20 cellular contexts compared by ENCODE assay signal in genomic region chr18:58511306-58511705, GRCh38.
"Had no signal": no experiment of that assay in that cellular context is flagged by ENCODE, and none has a peak within 500 bp of the region (broad histone marks: within the 10 kb centered on the region; RNA-seq: fewer than 3 reads in every experiment).

No MANE protein-coding gene starts in this region.

- H3K27ac ChIP-seq: dorsolateral prefrontal cortex, epithelial cell of prostate, esophagus squamous epithelium, foreskin keratinocyte, neutrophil, spleen, tibial artery, upper lobe of right lung, vagina had no signal

- H3K4me3 Mint-ChIP-seq: naive B cell; nephron progenitor cell; stimulated activated memory B cell treated with anti-CD40 and anti-IgM and Interleukin-4, amounts not matched to agents 10 μg/mL and 1 μg/mL and 100 μg/mL, for 72 hours; stimulated activated naive CD8-positive, alpha-beta T cell treated with anti-CD3 and anti-CD28 coated beads, Interleukin-15, Interleukin-2, amounts not matched to agents 100 ng/mL and 50 ng/mL, for 24 hours had no signal

- ATAC-seq: foreskin keratinocyte; sciatic nerve; stimulated activated memory B cell treated with anti-CD40 and anti-IgM and Interleukin-4, amounts not matched to agents 10 μg/mL and 1 μg/mL and 100 μg/mL, for 72 hours; upper lobe of right lung had no signal

- H3K9me3 Mint-ChIP-seq: stimulated activated memory B cell treated with anti-CD40 and anti-IgM and Interleukin-4, amounts not matched to agents 10 μg/mL and 1 μg/mL and 100 μg/mL, for 72 hours; stimulated activated naive CD8-positive, alpha-beta T cell treated with anti-CD3 and anti-CD28 coated beads, Interleukin-15, Interleukin-2, amounts not matched to agents 100 ng/mL and 50 ng/mL, for 24 hours had no signal

- H3K9me3 ChIP-seq: esophagus squamous epithelium, neutrophil, tibial artery, upper lobe of right lung, vagina had no signal

- H3K27ac Mint-ChIP-seq: naive B cell; nephron progenitor cell; stimulated activated memory B cell treated with anti-CD40 and anti-IgM and Interleukin-4, amounts not matched to agents 10 μg/mL and 1 μg/mL and 100 μg/mL, for 72 hours had no signal

- H3K4me3 ChIP-seq: esophagus squamous epithelium, spleen, tibial artery, upper lobe of right lung, vagina had no signal

- H3K36me3 ChIP-seq: esophagus squamous epithelium, neutrophil, spleen, tibial artery, upper lobe of right lung, vagina had no signal

- H3K36me3 Mint-ChIP-seq: naive B cell; stimulated activated memory B cell treated with anti-CD40 and anti-IgM and Interleukin-4, amounts not matched to agents 10 μg/mL and 1 μg/mL and 100 μg/mL, for 72 hours had no signal

- H3K27me3 ChIP-seq: esophagus squamous epithelium, neutrophil, tibial artery, upper lobe of right lung, vagina had no signal

- H3K4me1 ChIP-seq: foreskin keratinocyte, spleen, tibial artery, upper lobe of right lung, vagina had no signal

- DNase-seq: cortex of kidney; effector CD8-positive, alpha-beta T cell; esophagus squamous epithelium; foreskin keratinocyte; mammary epithelial cell; naive B cell; nephron progenitor cell; spleen; stimulated activated CD4-positive, alpha-beta T cell treated with anti-CD3 and anti-CD28 coated beads, Interleukin-15, amount 100 ng/mL, for 24 hours; stimulated activated CD4-positive, alpha-beta T cell treated with anti-CD3 and anti-CD28 coated beads, Interleukin-1b, Interleukin-23, amount 100 ng/mL, for 48 hours; stimulated activated CD4-positive, alpha-beta T cell treated with anti-CD3 and anti-CD28 coated beads, Interleukin-4, amount 100 ng/mL, for 24 hours; tibial artery; upper lobe of right lung had no signal

- H3K4me1 Mint-ChIP-seq: stimulated activated memory B cell treated with anti-CD40 and anti-IgM and Interleukin-4, amounts not matched to agents 10 μg/mL and 1 μg/mL and 100 μg/mL, for 72 hours had no signal
